In the genomic region with DNA sequence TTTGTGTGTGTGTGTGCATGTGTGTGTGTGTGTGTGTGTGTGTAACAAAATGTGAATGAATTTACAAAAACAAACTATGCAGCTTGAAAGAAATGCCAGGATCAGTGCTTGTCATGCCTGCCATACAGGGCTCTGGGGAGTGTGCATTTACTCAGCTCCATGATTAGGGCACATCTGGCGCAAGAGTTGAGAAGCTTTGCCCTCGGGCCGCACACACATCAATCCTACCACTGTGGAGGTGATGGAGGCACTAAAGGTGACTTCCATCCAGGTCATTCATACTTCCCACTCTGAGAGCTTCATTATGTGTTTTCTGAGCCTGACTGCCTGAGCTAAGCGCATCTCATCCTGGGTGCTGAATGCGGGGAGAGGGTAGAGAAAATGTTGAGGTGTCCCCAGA, we compare ENCODE assay signal across 13 cellular contexts. TPM values are rescaled to one million over a fixed set of nuclear protein-coding genes. Genes with fewer than 3 reads are reported as not detected.
DNase-seq lines count a peak whose midpoint lies in the region; ATAC-seq and TF ChIP-seq lines count a peak whose summit lies in the region.
"Had no signal": no experiment of that assay in that cellular context is flagged by ENCODE, and none has a peak within 500 bp of the region (broad histone marks: within the 10 kb centered on the region; RNA-seq: fewer than 3 reads in every experiment).

No MANE protein-coding gene starts in this region.

- no peaks in the 10 kb centered on the region for H4K20me1 ChIP-seq in DND-41 (ENCODE audit: insufficient read depth, low read length)

- peak overlapping the region; percentile 37 for H3K9ac ChIP-seq in DND-41 (ENCODE audit: low read depth, low read length)

- H3K27ac Mint-ChIP-seq in activated CD4-positive, alpha-beta memory T cell treated with anti-CD3 and anti-CD28 coated beads, Interleukin-2, amount 10 ng/mL, durations not matched to agents 7 days and 5 days: peak overlapping the region; percentile 83

- H3K4me1 Mint-ChIP-seq in activated CD4-positive, alpha-beta memory T cell treated with anti-CD3 and anti-CD28 coated beads, Interleukin-2, amount 10 ng/mL, durations not matched to agents 7 days and 5 days: peaks cover 62% of the 10 kb centered on the region

- H3K79me2 ChIP-seq in ACC112 (ENCODE audit: control insufficient read depth, insufficient read depth, low read length, unreplicated experiment): no peaks in the 10 kb centered on the region
- H3K79me2 ChIP-seq in DND-41 (ENCODE audit: insufficient read depth, low read length): no peaks in the 10 kb centered on the region

- POLR2A ChIA-PET in activated CD4-positive, alpha-beta memory T cell treated with anti-CD3 and anti-CD28 coated beads, Interleukin-2, amount 10 ng/mL, durations not matched to agents 7 days and 5 days (lab: Charles Lee): interaction anchor here (0.8 to 2.0 kb wide), 15 partner anchors 13 to 312 kb away, joined by 3 to 10 read pairs (median 4); a partner anchor contains a TSS

- H3K4me3 Mint-ChIP-seq in activated CD4-positive, alpha-beta memory T cell treated with anti-CD3 and anti-CD28 coated beads, Interleukin-2, amount 10 ng/mL, durations not matched to agents 7 days and 5 days: peak overlapping the region; percentile 38

- no peak overlapping the region for H3K27ac ChIP-seq in ACC112 (ENCODE audit: low read depth, low read length)
- H3K27ac ChIP-seq in DND-41 (ENCODE audit: low read length): peak overlapping the region; percentile 90
- peak overlapping the region; percentile 53 to 79 for H3K27ac ChIP-seq in left lung

- H3K4me1 ChIP-seq in ACC112 (ENCODE audit: control insufficient read depth, insufficient read depth, low read length, unreplicated experiment) (peaks cover 44% of the 10 kb centered on the region), DND-41 (ENCODE audit: insufficient read depth, low read length) (peaks cover 32% of the 10 kb centered on the region), left lung (peaks cover 9 to 22% of the 10 kb centered on the region in 2 donors)
- H3K4me1 ChIP-seq: BE2C had no signal

- H2AFZ ChIP-seq in ACC112 (ENCODE audit: low read length, unreplicated experiment): peak overlapping the region; percentile 86
- peak overlapping the region; percentile 70 for H2AFZ ChIP-seq in DND-41 (ENCODE audit: low read depth, low read length)

- no peak for ATAC-seq in DND-41 (ENCODE audit: insufficient read depth, low read depth)
- ATAC-seq in left lung: no peak
- no peak for ATAC-seq in HG03354 (IDR thresholded peaks at IDR 0.05; ENCODE audit: poor library complexity, severe bottlenecking, unreplicated experiment)
- ATAC-seq in GM19467 (IDR thresholded peaks at IDR 0.05; ENCODE audit: unreplicated experiment): no peak
- ATAC-seq: PC-3 had no signal

- DNase-seq in DND-41 (no peak), left lung (no peak), SIG-M5 treated with dmso at 0.1 percent for 504 hours (lab: John Stamatoyannopoulos, UW; ENCODE audit: unreplicated experiment) (no peak)
- DNase-seq in activated CD4-positive, alpha-beta memory T cell treated with anti-CD3 and anti-CD28 coated beads, Interleukin-2, amount 10 ng/mL, durations not matched to agents 7 days and 5 days: no peak
- DNase-seq in stimulated activated naive CD4-positive, alpha-beta T cell (lab: John Stamatoyannopoulos, UW): no peak
- DNase-seq: BE2C, cortex of kidney, NCI-H1105, NCI-H2227 treated with DMSO at 0.1 percent for 48 hours, PC-3 had no signal

- intact Hi-C loops in left lung (cut with DNase I): no loop called here

- H3K4me2 ChIP-seq in DND-41 (ENCODE audit: insufficient read depth, low read length): peak overlapping the region; percentile 48

- H3K4me3 ChIP-seq in ACC112 (ENCODE audit: low read depth, low read length) (no peak overlapping the region), DND-41 (ENCODE audit: low read depth in 1 of 2, low read length in 2 of 2) (peak overlapping the region in 1 of 2 experiments; percentile 23; a peak in 1 of 4 replicates), left lung (no peak overlapping the region)

- H3K9me3 Mint-ChIP-seq in activated CD4-positive, alpha-beta memory T cell treated with anti-CD3 and anti-CD28 coated beads, Interleukin-2, amount 10 ng/mL, durations not matched to agents 7 days and 5 days: peaks cover 13% of the 10 kb centered on the region

- no peaks in the 10 kb centered on the region for H3K27me3 Mint-ChIP-seq in activated CD4-positive, alpha-beta memory T cell treated with anti-CD3 and anti-CD28 coated beads, Interleukin-2, amount 10 ng/mL, durations not matched to agents 7 days and 5 days

- CTCF ChIA-PET in activated CD4-positive, alpha-beta memory T cell treated with anti-CD3 and anti-CD28 coated beads, Interleukin-2, amount 10 ng/mL, durations not matched to agents 7 days and 5 days (lab: Charles Lee): interaction anchor here (0.7 to 7.2 kb wide), 9 partner anchors 21 to 346 kb away, joined by 3 to 120 read pairs (median 7); a partner anchor contains a TSS

- no peaks in the 10 kb centered on the region for H3K36me3 ChIP-seq in ACC112 (ENCODE audit: insufficient read depth, low read length)
- H3K36me3 ChIP-seq in DND-41 (ENCODE audit: insufficient read depth, low read length): peaks cover 30% of the 10 kb centered on the region
- H3K36me3 ChIP-seq in left lung: no peaks in the 10 kb centered on the region
- H3K36me3 ChIP-seq: BE2C had no signal

- no peaks in the 10 kb centered on the region for H3K27me3 ChIP-seq in ACC112 (ENCODE audit: insufficient read depth, low read length)
- no peaks in the 10 kb centered on the region for H3K27me3 ChIP-seq in DND-41 (ENCODE audit: insufficient read depth, low read length, poor library complexity)
- no peaks in the 10 kb centered on the region for H3K27me3 ChIP-seq in left lung
- H3K27me3 ChIP-seq: BE2C had no signal

- TF ChIP-seq CTCF in DND-41 (IDR thresholded peaks at IDR 0.05; ENCODE audit: borderline replicate concordance, extremely low read depth, low read length, poor library complexity, severe bottlenecking) (no peak), left lung (IDR thresholded peaks at IDR 0.05) (no peak)

- H3K9me3 ChIP-seq in DND-41 (ENCODE audit: insufficient read depth, low read length, severe bottlenecking) (peaks cover 7% of the 10 kb centered on the region), left lung (peaks cover 0 to under 1% of the 10 kb centered on the region in 2 donors)
- H3K9me3 ChIP-seq: BE2C had no signal

- peaks cover 45% of the 10 kb centered on the region for H3K36me3 Mint-ChIP-seq in activated CD4-positive, alpha-beta memory T cell treated with anti-CD3 and anti-CD28 coated beads, Interleukin-2, amount 10 ng/mL, durations not matched to agents 7 days and 5 days (ENCODE audit: low read depth)

RNA-seq across cellular contexts. Expression of a gene that starts 7.3 kb away (rescaled TPM):
- total RNA-seq in activated CD4-positive, alpha-beta memory T cell treated with anti-CD3 and anti-CD28 coated beads, Interleukin-2, amount 10 ng/mL, durations not matched to agents 7 days and 5 days: 10 to 100 TPM; 12.1 to 13.2 TPM
- 1 to 10 TPM; 3.4 to 8.5 TPM for total RNA-seq in left lung
